ENCODE assay signal across 11 cellular contexts in the genomic region with DNA sequence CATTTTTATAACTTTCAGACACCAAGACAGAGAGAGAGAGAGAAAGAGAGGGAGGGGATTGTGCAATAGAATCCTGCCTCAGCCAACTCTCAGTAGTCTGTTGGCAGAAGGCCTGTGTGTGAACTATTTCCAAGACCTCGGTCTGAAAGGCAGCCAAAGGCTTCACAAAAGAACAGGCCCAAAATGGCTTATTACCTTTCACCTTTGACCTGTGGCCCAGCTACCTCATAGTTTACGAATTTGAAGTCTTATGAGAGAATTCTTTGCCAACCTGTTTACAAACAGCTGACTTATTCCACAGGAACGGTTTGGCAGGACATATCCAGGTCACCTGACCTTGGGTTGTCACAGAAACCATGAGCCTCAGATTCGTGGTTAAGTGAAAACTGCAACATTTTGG. TPM values are rescaled to one million over a fixed set of nuclear protein-coding genes. Genes with fewer than 3 reads are reported as not detected.
DNase-seq lines count a peak whose midpoint lies in the region; ATAC-seq and TF ChIP-seq lines count a peak whose summit lies in the region.
"Had no signal": no experiment of that assay in that cellular context is flagged by ENCODE, and none has a peak within 500 bp of the region (broad histone marks: within the 10 kb centered on the region; RNA-seq: fewer than 3 reads in every experiment).

No MANE protein-coding gene starts in this region.

- H3K27ac ChIP-seq in esophagus muscularis mucosa (replicated peaks in 1 of 4), result peak overlapping the region; percentile 33 to 58 (median 49)
- peak overlapping the region; percentile 27 for H3K27ac ChIP-seq in muscle layer of duodenum (ENCODE audit: low read length)
- H3K27ac ChIP-seq: C4-2B, cardiac muscle cell had no signal

- H3K27me3 ChIP-seq in esophagus muscularis mucosa (no peaks in the 10 kb centered on the region), muscle layer of duodenum (ENCODE audit: low read depth, low read length) (no peaks in the 10 kb centered on the region)
- H3K27me3 ChIP-seq: cardiac muscle cell had no signal

- intact Hi-C loops in esophagus muscularis mucosa (cut with DNase I), result no loop called here

- peaks cover 0 to 11% (median 4%) of the 10 kb centered on the region in 4 donors for H3K9me3 ChIP-seq in esophagus muscularis mucosa
- H3K9me3 ChIP-seq in muscle layer of duodenum (ENCODE audit: control insufficient read depth in 1 of 2, low read length in 2 of 2), result no peaks in the 10 kb centered on the region

- H3K4me3 ChIP-seq in AG04449 (ENCODE audit: low read depth, low read length) (no peak overlapping the region), esophagus muscularis mucosa (no peak overlapping the region), muscle layer of duodenum (ENCODE audit: low read depth in 1 of 2, low read length in 2 of 2) (no peak overlapping the region)
- H3K4me3 ChIP-seq: cardiac muscle cell had no signal

- ATAC-seq in GM18868 (IDR thresholded peaks at IDR 0.05; ENCODE audit: unreplicated experiment), result no peak

- no peak for TF ChIP-seq POLR2A in esophagus muscularis mucosa (IDR thresholded peaks at IDR 0.05; ENCODE audit: low read depth)

- H3K36me3 ChIP-seq in esophagus muscularis mucosa (peaks cover 0 to 4% (median 0%) of the 10 kb centered on the region in 4 donors), muscle layer of duodenum (ENCODE audit: control insufficient read depth in 1 of 2, insufficient read depth in 2 of 2, low read length in 2 of 2) (no peaks in the 10 kb centered on the region)
- H3K36me3 ChIP-seq: cardiac muscle cell had no signal

- H3K4me1 ChIP-seq in esophagus muscularis mucosa, result peaks cover 14 to 22% (median 17%) of the 10 kb centered on the region in 4 donors
- peaks cover 0 to 4% of the 10 kb centered on the region in 2 donors for H3K4me1 ChIP-seq in muscle layer of duodenum (ENCODE audit: control insufficient read depth in 1 of 2, insufficient read depth in 2 of 2, low read length in 2 of 2)

- CTCF ChIA-PET in AG04449 (lab: Yijun Ruan, JAX), result no interaction called here

- peak; percentile 79 for DNase-seq in AG04449 (ENCODE audit: low read depth, low spot score)
- peak; percentile 12 for DNase-seq in NCI-H2196 treated with DMSO at 0.1 percent for 48 hours (lab: John Stamatoyannopoulos, UW; ENCODE audit: unreplicated experiment)
- DNase-seq in esophagus muscularis mucosa (ENCODE audit: extremely low spot score), result peak; percentile 94
- no peak for DNase-seq in stimulated activated CD4-positive, alpha-beta T cell treated with anti-CD3 and anti-CD28 coated beads, Interleukin-12 subunit alpha, Interleukin-12 subunit beta, amount 100 ng/mL, for 4 hours
- no peak for DNase-seq in stimulated activated CD4-positive, alpha-beta T cell treated with anti-CD3 and anti-CD28 coated beads, Interleukin-1b, Interleukin-23, amount 100 ng/mL, for 48 hours
- no peak for DNase-seq in iPS-NIHi7 (ENCODE audit: extremely low spot score)
- DNase-seq: T-helper 1 cell had no signal

- TF ChIP-seq EP300 in esophagus muscularis mucosa (IDR thresholded peaks at IDR 0.05), result no peak

- POLR2A ChIA-PET in AG04449 (lab: Yijun Ruan, JAX), result no interaction called here

- 22% methylated on average over 4 of the region's 4 CpGs for WGBS in esophagus muscularis mucosa

- TF ChIP-seq CTCF in AG04449 (IDR thresholded peaks at IDR 0.05; ENCODE audit: insufficient read depth, low read length, missing control alignments) (no peak), esophagus muscularis mucosa (IDR thresholded peaks at IDR 0.05) (no peak)

RNA-seq across cellular contexts. Expression of gene NR2F1-AS1, which starts 48.6 kb away (rescaled TPM):
- 10 to 100 TPM in 1 of 4 donors, 1 to 10 TPM in 3; 8.6 to 22.8 (median 9.5) TPM for total RNA-seq in esophagus muscularis mucosa

RNA-seq across cellular contexts. Expression of gene NR2F1, which starts 50.7 kb away (rescaled TPM):
- 10 to 100 TPM; 17.4 to 43.8 (median 40.6) TPM for total RNA-seq in esophagus muscularis mucosa

Comparison
In these comparisons a context has a peak if more than half of its experiments do, and no peak if none do; other contexts are left out.
1. DNase-seq: peak in AG04449 (single experiment), NCI-H2196 treated with DMSO at 0.1 percent for 48 hours (single experiment) and esophagus muscularis mucosa (single experiment); none in stimulated activated CD4-positive, alpha-beta T cell treated with anti-CD3 and anti-CD28 coated beads, Interleukin-12 subunit alpha, Interleukin-12 subunit beta, amount 100 ng/mL, for 4 hours (single experiment), stimulated activated CD4-positive, alpha-beta T cell treated with anti-CD3 and anti-CD28 coated beads, Interleukin-1b, Interleukin-23, amount 100 ng/mL, for 48 hours (single experiment) and iPS-NIHi7 (single experiment).